9 cellular contexts compared by ENCODE assay signal in the genomic region with DNA sequence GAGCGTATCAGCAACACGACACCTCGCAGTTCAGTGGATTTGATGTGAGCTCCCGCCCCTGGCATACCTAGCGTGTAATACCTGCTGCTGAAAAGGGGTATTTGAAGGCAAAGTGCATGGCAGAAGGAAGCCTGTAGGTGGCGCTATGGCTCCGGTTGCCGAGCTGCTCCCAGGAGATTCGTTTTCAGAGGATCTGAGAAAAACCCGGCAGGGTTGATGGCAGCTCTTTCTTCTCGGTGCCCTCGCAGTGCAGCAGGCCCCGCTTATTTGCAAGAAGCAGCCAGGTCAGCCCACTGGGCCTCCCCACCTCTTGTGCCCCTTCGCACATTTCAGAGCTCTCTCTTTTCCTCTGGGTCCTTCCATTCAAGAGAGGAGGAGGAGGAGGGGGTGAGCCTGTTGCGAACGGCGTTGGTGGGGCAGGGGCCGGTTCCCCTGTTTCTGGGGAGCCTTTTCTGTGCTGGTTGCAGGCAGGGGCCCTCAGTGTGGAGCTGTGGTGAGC.
DNase-seq lines count a peak whose midpoint lies in the region; ATAC-seq and TF ChIP-seq lines count a peak whose summit lies in the region.
"Had no signal": no experiment of that assay in that cellular context is flagged by ENCODE, and none has a peak within 500 bp of the region (broad histone marks: within the 10 kb centered on the region; RNA-seq: fewer than 3 reads in every experiment).

No MANE protein-coding gene starts in this region.

- no peak overlapping the region for H3K4me3 Mint-ChIP-seq in activated T-helper 17 cell treated with anti-CD3 and anti-CD28 coated beads, Interleukin-2, amount 50 U/mL, for 72 hours
- H3K4me3 Mint-ChIP-seq: stimulated activated naive CD8-positive, alpha-beta T cell treated with anti-CD3 and anti-CD28 coated beads, Interleukin-15, Interleukin-2, amounts not matched to agents 100 ng/mL and 50 ng/mL, for 24 hours had no signal

- BruUV-seq in PC-9 (replicated peaks; lab: Mats Ljungman, UMichigan) = no TSS peak

- H3K27me3 Mint-ChIP-seq in activated T-helper 17 cell treated with anti-CD3 and anti-CD28 coated beads, Interleukin-2, amount 50 U/mL, for 72 hours = peaks cover 11% of the 10 kb centered on the region

- no peaks in the 10 kb centered on the region for H3K9me3 Mint-ChIP-seq in activated T-helper 17 cell treated with anti-CD3 and anti-CD28 coated beads, Interleukin-2, amount 50 U/mL, for 72 hours
- H3K9me3 Mint-ChIP-seq: stimulated activated naive CD8-positive, alpha-beta T cell treated with anti-CD3 and anti-CD28 coated beads, Interleukin-15, Interleukin-2, amounts not matched to agents 100 ng/mL and 50 ng/mL, for 24 hours had no signal

- H2AFZ ChIP-seq in PC-9 = no peak overlapping the region

- H3K79me2 ChIP-seq in PC-9 (ENCODE audit: low read depth) = no peaks in the 10 kb centered on the region

- POLR2A ChIA-PET in PC-9 (lab: Charles Lee; ENCODE audit: unreplicated experiment) = no interaction called here

- no peaks in the 10 kb centered on the region for H3K4me1 ChIP-seq in PC-9 (replicated peaks; ENCODE audit: insufficient read depth)

- H3K36me3 ChIP-seq in PC-9 (ENCODE audit: low read depth) = no peaks in the 10 kb centered on the region

- H3K27me3 ChIP-seq in PC-9 (ENCODE audit: insufficient read depth, low read depth) = peaks cover 96% of the 10 kb centered on the region

- H3K9me2 ChIP-seq in PC-9 (ENCODE audit: insufficient read depth) = no peaks in the 10 kb centered on the region

- DNase-seq in Kasumi-1 (lab: John Stamatoyannopoulos, UW) = peak; percentile 63 to 69
- peak; percentile 52 to 53 for DNase-seq in PC-9
- DNase-seq in fibroblast of villous mesenchyme (ENCODE audit: low read depth) = peak; percentile 58
- DNase-seq in nucleus accumbens (lab: John Stamatoyannopoulos, UW) = peak in 55 of 56 donors; percentile 13 to 93 (median 70)
- no peak for DNase-seq in foreskin melanocyte

- H3K4me2 ChIP-seq in PC-9 = no peak overlapping the region

- intact Hi-C loops in PC-9 (cut with micrococcal nuclease; ENCODE audit: unreplicated experiment) = no loop called here

- no peaks in the 10 kb centered on the region for H3K36me3 Mint-ChIP-seq in activated T-helper 17 cell treated with anti-CD3 and anti-CD28 coated beads, Interleukin-2, amount 50 U/mL, for 72 hours (ENCODE audit: low read depth)

- ATAC-seq in activated T-helper 17 cell treated with anti-CD3 and anti-CD28 coated beads, Interleukin-2, amount 50 U/mL, for 72 hours (replicated peaks) = peak; percentile 68

- H3K27ac ChIP-seq in PC-9 (no peak overlapping the region), temporal lobe (ENCODE audit: low read depth, low read length) (peak overlapping the region; percentile 41)

- H3K9me3 ChIP-seq in PC-9 (ENCODE audit: insufficient read depth, low read depth) = no peaks in the 10 kb centered on the region

- peaks cover 21% of the 10 kb centered on the region for H3K4me1 Mint-ChIP-seq in activated T-helper 17 cell treated with anti-CD3 and anti-CD28 coated beads, Interleukin-2, amount 50 U/mL, for 72 hours

- TF ChIP-seq CTCF in GM12801 (IDR thresholded peaks at IDR 0.05; ENCODE audit: extremely low read depth, insufficient read length) (peak; percentile 27), PC-9 (conservative IDR thresholded peaks at IDR 0.05) (peak; percentile 92), fibroblast of villous mesenchyme (IDR thresholded peaks at IDR 0.05; ENCODE audit: insufficient read depth, low read depth, low read length) (peak; percentile 94)

- no peaks in the 10 kb centered on the region for H4K20me1 ChIP-seq in PC-9 (ENCODE audit: insufficient read depth)

- H3K27ac Mint-ChIP-seq in activated T-helper 17 cell treated with anti-CD3 and anti-CD28 coated beads, Interleukin-2, amount 50 U/mL, for 72 hours = no peak overlapping the region
- H3K27ac Mint-ChIP-seq: stimulated activated naive CD8-positive, alpha-beta T cell treated with anti-CD3 and anti-CD28 coated beads, Interleukin-15, Interleukin-2, amounts not matched to agents 100 ng/mL and 50 ng/mL, for 24 hours had no signal

- no peaks in the 10 kb centered on the region for H3F3A ChIP-seq in PC-9 (ENCODE audit: insufficient read depth, low read depth)

- no peak overlapping the region for H3K4me3 ChIP-seq in PC-9
- H3K4me3 ChIP-seq in fibroblast of villous mesenchyme (ENCODE audit: low read depth, low read length) = no peak overlapping the region

- CTCF ChIA-PET in PC-9 (lab: Charles Lee) = interaction anchor here (1.5 kb wide), 1 partner anchor 400 kb away, joined by 11 read pairs; no protein-coding TSS in a partner anchor

Comparison
In these comparisons a context has a peak if more than half of its experiments do, and no peak if none do; other contexts are left out.
1. CTCF ChIP-seq: peak in every context shown above with its lines; median percentile 94 in fibroblast of villous mesenchyme; 92 in PC-9; 27 in GM12801.